Comparison of ENCODE assay signal across 18 cellular contexts in the genomic region with DNA sequence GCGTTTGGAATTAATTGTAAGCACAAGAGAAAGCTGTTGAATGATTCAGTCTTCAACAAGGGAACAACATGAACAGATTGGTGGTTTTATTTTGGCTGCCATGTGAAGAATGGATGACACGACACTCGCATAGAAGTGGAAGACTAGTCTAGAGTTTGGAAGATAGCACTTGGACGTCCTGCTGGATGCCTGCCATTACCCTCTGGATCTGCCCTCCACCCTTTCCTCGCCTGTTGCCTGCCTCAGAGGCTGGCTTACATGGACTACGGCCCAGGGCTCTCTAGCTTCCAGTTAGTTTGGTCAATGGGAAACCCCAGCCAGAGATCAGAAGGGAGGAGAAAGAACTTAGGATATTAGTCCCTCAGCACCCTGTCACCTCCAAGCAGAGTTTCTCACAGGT.
"Had no signal": no experiment of that assay in that cellular context is flagged by ENCODE, and none has a peak within 500 bp of the region (broad histone marks: within the 10 kb centered on the region; RNA-seq: fewer than 3 reads in every experiment).

No MANE protein-coding gene starts in this region.

- H3K27me3 ChIP-seq: gastrocnemius medialis, left lung, right atrium auricular region, sigmoid colon, testis, tibial nerve had no signal

- H3K4me3 ChIP-seq: gastrocnemius medialis, left lung, lower lobe of right lung, right atrium auricular region, sigmoid colon, skin epidermis, testis, tibial nerve had no signal

- H3K36me3 ChIP-seq: gastrocnemius medialis, left lung, lower lobe of right lung, right atrium auricular region, sigmoid colon, tibial nerve had no signal

- H3K9me3 ChIP-seq: gastrocnemius medialis, left lung, lower lobe of right lung, right atrium auricular region, sigmoid colon, testis, tibial nerve had no signal

- DNase-seq: effector memory CD4-positive, alpha-beta T cell; gastrocnemius medialis; immature natural killer cell; left lung; lower lobe of right lung; naive B cell; nephron progenitor cell; posterior cingulate gyrus; sigmoid colon; stimulated activated CD4-positive, alpha-beta T cell treated with anti-CD3 and anti-CD28 coated beads, Interleukin-2, amount 100 ng/mL, for 24 hours; stimulated activated CD4-positive, alpha-beta T cell treated with anti-CD3 and anti-CD28 coated beads, Interleukin-4, amount 100 ng/mL, for 4 hours; stimulated activated naive B cell treated with anti-CD40 and anti-IgM and Interleukin-4, amounts not matched to agents 10 μg/mL and 1 μg/mL and 100 μg/mL, for 72 hours; stimulated activated naive CD8-positive, alpha-beta T cell treated with anti-CD3 and anti-CD28 coated beads, Interleukin-15, amount 100 ng/mL, for 72 hours; testis had no signal

- ATAC-seq: esophagus mucosa; gastrocnemius medialis; left lung; lower lobe of right lung; stimulated activated naive B cell treated with anti-CD40 and anti-IgM and Interleukin-4, amounts not matched to agents 10 μg/mL and 1 μg/mL and 100 μg/mL, for 72 hours; stimulated activated naive CD8-positive, alpha-beta T cell treated with anti-CD3 and anti-CD28 coated beads, Interleukin-15, amount 100 ng/mL, for 72 hours had no signal

- H3K4me1 ChIP-seq: gastrocnemius medialis, left lung, lower lobe of right lung, sigmoid colon, testis, tibial nerve had no signal

- H3K27ac ChIP-seq: gastrocnemius medialis, lower lobe of right lung, right atrium auricular region, sigmoid colon, testis, tibial nerve had no signal
